16 cellular contexts compared by ENCODE assay signal in the genomic region with DNA sequence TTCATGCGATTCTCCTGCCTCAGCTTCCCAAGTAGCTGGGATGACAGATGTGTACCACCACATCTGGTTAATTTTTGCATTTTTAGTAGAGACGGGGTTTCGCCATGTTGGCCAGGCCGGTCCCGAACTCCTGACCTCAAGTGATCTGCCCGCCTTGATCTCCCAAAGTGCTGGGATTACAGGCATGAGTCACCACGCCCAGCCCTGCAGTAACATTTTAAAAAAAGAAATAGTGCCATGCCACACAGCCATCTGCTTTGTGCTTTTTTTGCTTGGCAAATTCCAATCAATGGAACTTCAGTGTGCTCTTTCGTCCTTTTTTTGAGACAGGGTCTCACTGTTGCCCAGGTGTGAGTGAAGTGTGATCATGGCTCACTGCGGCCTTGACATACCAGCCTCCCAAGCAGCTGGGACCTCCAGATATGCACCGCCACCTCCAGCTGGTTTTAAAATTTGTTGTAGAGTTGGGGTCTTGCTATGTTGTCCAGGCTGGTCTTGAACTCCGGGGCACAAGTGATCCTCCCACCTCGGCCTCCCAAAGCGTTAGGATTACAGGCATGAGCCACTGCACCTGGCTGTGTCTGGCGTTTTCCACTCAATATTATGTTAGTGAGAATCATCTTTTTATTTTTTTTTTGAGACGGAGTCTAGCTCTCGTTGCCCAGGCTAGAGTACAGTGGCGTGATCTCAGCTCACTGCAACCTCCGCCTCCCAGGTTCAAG.
"Had no signal": no experiment of that assay in that cellular context is flagged by ENCODE, and none has a peak within 500 bp of the region (broad histone marks: within the 10 kb centered on the region; RNA-seq: fewer than 3 reads in every experiment).

No MANE protein-coding gene starts in this region.

- H3K4me3 ChIP-seq: coronary artery, pancreas, thyroid gland had no signal

- H3K27me3 ChIP-seq: brain microvascular endothelial cell, pancreas, thyroid gland had no signal

- H3K27me3 Mint-ChIP-seq: activated naive CD8-positive, alpha-beta T cell treated with anti-CD3 and anti-CD28 coated beads, Interleukin-2, amount 10 ng/mL, durations not matched to agents 7 days and 5 days; central memory CD8-positive, alpha-beta T cell; stimulated activated naive B cell treated with anti-CD40 and anti-IgM and Interleukin-4, amounts not matched to agents 10 μg/mL and 1 μg/mL and 100 μg/mL, for 72 hours had no signal

- H3K27ac Mint-ChIP-seq: activated naive CD8-positive, alpha-beta T cell treated with anti-CD3 and anti-CD28 coated beads, Interleukin-2, amount 10 ng/mL, durations not matched to agents 7 days and 5 days; T-helper 2 cell treated with Interferon-gamma antibody and Interleukin-4, amounts not matched to agents 5 μg/mL and 100 μg/mL, for 36 hours had no signal

- H3K27ac ChIP-seq: brain microvascular endothelial cell, coronary artery, pancreas, thyroid gland had no signal

- H3K4me3 Mint-ChIP-seq: activated naive CD8-positive, alpha-beta T cell treated with anti-CD3 and anti-CD28 coated beads, Interleukin-2, amount 10 ng/mL, durations not matched to agents 7 days and 5 days; central memory CD8-positive, alpha-beta T cell; stimulated activated naive B cell treated with anti-CD40 and anti-IgM and Interleukin-4, amounts not matched to agents 10 μg/mL and 1 μg/mL and 100 μg/mL, for 72 hours; T-helper 2 cell treated with Interferon-gamma antibody and Interleukin-4, amounts not matched to agents 5 μg/mL and 100 μg/mL, for 36 hours had no signal

- H3K4me1 ChIP-seq: pancreas had no signal

- ATAC-seq: activated CD4-positive, CD25-positive, alpha-beta regulatory T cell treated with anti-CD3 and anti-CD28 coated beads, Interleukin-2, amount 50 U/mL, for 24 hours; left colon; naive thymus-derived CD4-positive, alpha-beta T cell; pancreas; stimulated activated naive B cell treated with anti-CD40 and anti-IgM and Interleukin-4, amounts not matched to agents 10 μg/mL and 1 μg/mL and 100 μg/mL, for 72 hours had no signal

- H3K9me3 Mint-ChIP-seq: activated naive CD8-positive, alpha-beta T cell treated with anti-CD3 and anti-CD28 coated beads, Interleukin-2, amount 10 ng/mL, durations not matched to agents 7 days and 5 days; central memory CD8-positive, alpha-beta T cell; naive thymus-derived CD4-positive, alpha-beta T cell; stimulated activated naive B cell treated with anti-CD40 and anti-IgM and Interleukin-4, amounts not matched to agents 10 μg/mL and 1 μg/mL and 100 μg/mL, for 72 hours; T-helper 2 cell treated with Interferon-gamma antibody and Interleukin-4, amounts not matched to agents 5 μg/mL and 100 μg/mL, for 36 hours had no signal

- DNase-seq: activated CD4-positive, alpha-beta T cell treated with anti-CD3 and anti-CD28 coated beads, Interleukin-2, amount 50 U/mL, for 1 hour; activated naive CD4-positive, alpha-beta T cell; activated naive CD8-positive, alpha-beta T cell treated with anti-CD3 and anti-CD28 coated beads, Interleukin-2, amount 10 ng/mL, durations not matched to agents 7 days and 5 days; activated T-cell treated with anti-CD3 and anti-CD28 coated beads for 4 hours; anterior cingulate cortex; brain microvascular endothelial cell; effector memory CD4-positive, alpha-beta T cell; left colon; naive thymus-derived CD4-positive, alpha-beta T cell; pancreas; stimulated activated naive B cell treated with anti-CD40 and anti-IgM and Interleukin-4, amounts not matched to agents 10 μg/mL and 1 μg/mL and 100 μg/mL, for 72 hours; thyroid gland had no signal

- H3K9me3 ChIP-seq: pancreas, thyroid gland had no signal
